Comparison of ENCODE assay signal across 8 cellular contexts in genomic region chr22:26610072-26610958, GRCh38. TPM values are rescaled to one million over a fixed set of nuclear protein-coding genes. Genes with fewer than 3 reads are reported as not detected.
DNase-seq lines count a peak whose midpoint lies in the region; ATAC-seq and TF ChIP-seq lines count a peak whose summit lies in the region.

No MANE protein-coding gene starts in this region.

- H3K9me3 ChIP-seq in heart right ventricle (no peaks in the 10 kb centered on the region), right atrium auricular region (no peaks in the 10 kb centered on the region), OCI-LY3 (ENCODE audit: insufficient read depth, low read length) (no peaks in the 10 kb centered on the region), esophagus muscularis mucosa (no peaks in the 10 kb centered on the region)

- H3K4me2 ChIP-seq in OCI-LY3 (ENCODE audit: low read length), result peak overlapping the region; percentile 65

- H3K27me3 ChIP-seq in heart right ventricle (peaks cover 0 to 29% (median 11%) of the 10 kb centered on the region in 7 donors), right atrium auricular region (no peaks in the 10 kb centered on the region), OCI-LY3 (ENCODE audit: low read depth, low read length) (peaks cover 13% of the 10 kb centered on the region), esophagus muscularis mucosa (peaks cover 0 to 34% (median 0%) of the 10 kb centered on the region in 4 donors)

- no peak for TF ChIP-seq POLR2A in esophagus muscularis mucosa (IDR thresholded peaks at IDR 0.05; ENCODE audit: low read depth)

- intact Hi-C loops in heart right ventricle (cut with DNase I), result no loop called here
- intact Hi-C loops in esophagus muscularis mucosa (cut with DNase I), result no loop called here

- H3K4me3 ChIP-seq in heart right ventricle (no peak overlapping the region), right atrium auricular region (no peak overlapping the region), OCI-LY3 (ENCODE audit: low read length) (peak overlapping the region; percentile 23), esophagus muscularis mucosa (no peak overlapping the region)

- H4K20me1 ChIP-seq in OCI-LY3 (ENCODE audit: insufficient read depth, low read length), result no peaks in the 10 kb centered on the region

- peaks cover 17% of the 10 kb centered on the region for H3K4me1 Mint-ChIP-seq in brain

- H3K79me2 ChIP-seq in OCI-LY3 (ENCODE audit: low read length), result no peaks in the 10 kb centered on the region

- H3K36me3 ChIP-seq in heart right ventricle (no peaks in the 10 kb centered on the region), right atrium auricular region (no peaks in the 10 kb centered on the region), OCI-LY3 (replicated peaks; ENCODE audit: low read depth, low read length) (no peaks in the 10 kb centered on the region), esophagus muscularis mucosa (no peaks in the 10 kb centered on the region)

- no peaks in the 10 kb centered on the region for H3K36me3 Mint-ChIP-seq in brain

- DNase-seq in heart right ventricle (peak; percentile 21 to 32), right atrium auricular region (ENCODE audit: low spot score) (no peak), putamen (ENCODE audit: low spot score) (peak; percentile 9), NCI-H1048 (lab: John Stamatoyannopoulos, UW) (no peak), esophagus muscularis mucosa (ENCODE audit: extremely low spot score) (no peak)

- peaks cover 23% of the 10 kb centered on the region for H3K27me3 Mint-ChIP-seq in brain

- ATAC-seq in heart right ventricle (peak in 6 of 8 donors; percentile 42 to 67 (median 50)), HG02798 (IDR thresholded peaks at IDR 0.05; ENCODE audit: poor library complexity, unreplicated experiment) (peak; percentile 85)

- peak overlapping the region in 3 of 5 experiments; percentile 66 to 70 (median 68) for H3K27ac Mint-ChIP-seq in brain

- TF ChIP-seq CTCF in heart right ventricle (IDR thresholded peaks at IDR 0.05) (no peak), right atrium auricular region (IDR thresholded peaks at IDR 0.05) (no peak), OCI-LY3 (IDR thresholded peaks at IDR 0.05; ENCODE audit: low read depth, low read length) (no peak), brain (conservative IDR thresholded peaks at IDR 0.05) (no peak), esophagus muscularis mucosa (IDR thresholded peaks at IDR 0.05) (no peak)

- no peak for TF ChIP-seq EP300 in esophagus muscularis mucosa (IDR thresholded peaks at IDR 0.05)

- peak overlapping the region; percentile 8; the same call in 1 of the 2 replicates for H3K9ac ChIP-seq in OCI-LY3 (ENCODE audit: low read length)

- H2AFZ ChIP-seq in OCI-LY3 (ENCODE audit: low read depth, low read length), result peak overlapping the region; percentile 62

- H3K4me1 ChIP-seq in heart right ventricle (peaks cover 0 to 14% (median 0%) of the 10 kb centered on the region in 9 donors), right atrium auricular region (no peaks in the 10 kb centered on the region), OCI-LY3 (ENCODE audit: low read length) (peaks cover 22% of the 10 kb centered on the region), esophagus muscularis mucosa (no peaks in the 10 kb centered on the region)

- peaks cover 0 to 2% (median 0%) of the 10 kb centered on the region in 5 experiments for H3K9me3 Mint-ChIP-seq in brain

- H3K27ac ChIP-seq in heart right ventricle, result peak overlapping the region in 1 of 10 donors; percentile 47
- no peak overlapping the region for H3K27ac ChIP-seq in right atrium auricular region
- no peak overlapping the region for H3K27ac ChIP-seq in OCI-LY3 (ENCODE audit: low read length)
- H3K27ac ChIP-seq in esophagus muscularis mucosa (replicated peaks in 1 of 4), result no peak overlapping the region

- WGBS in heart right ventricle, 2 donors, result 68 to 77% methylated on average over 12 of the region's 12 CpGs
- 73% methylated on average over 12 of the region's 12 CpGs for WGBS in esophagus muscularis mucosa

- no peak overlapping the region for H3K4me3 Mint-ChIP-seq in brain

RNA-seq across cellular contexts. Expression of gene CRYBB1, which starts 7.5 kb away (rescaled TPM):
- total RNA-seq in heart right ventricle, result 1 to 10 TPM in 1 of 10 donors, under 1 TPM in 6, not detected in 3; 0.24 to 2.5 (median 0.71) TPM
- polyA plus RNA-seq in heart right ventricle, result under 1 TPM; 0.37 to 0.48 TPM
- total RNA-seq in right atrium auricular region, result 1 to 10 TPM in 1 of 2 donors, under 1 TPM in 1; 0.79 to 1.7 TPM
- polyA plus RNA-seq in brain (ENCODE audit: insufficient read depth, low read depth, low replicate concordance), result 7.1 TPM
- under 1 TPM in 3 of 4 donors, not detected in 1; 0.33 to 0.86 (median 0.83) TPM for total RNA-seq in esophagus muscularis mucosa

RNA-seq across cellular contexts. Expression of gene CRYBA4, which starts 11.4 kb away (rescaled TPM):
- total RNA-seq in heart right ventricle (under 1 TPM in 1 of 10 donors, not detected in 9; 0.42 TPM), right atrium auricular region (not detected), esophagus muscularis mucosa (not detected)
- polyA plus RNA-seq in heart right ventricle (not detected), brain (ENCODE audit: insufficient read depth, low read depth, low replicate concordance) (not detected)

RNA-seq across cellular contexts. Expression of gene TPST2, which starts 20.4 kb away (rescaled TPM):
- total RNA-seq in heart right ventricle (10 to 100 TPM; 11.1 to 35.1 (median 19.0) TPM), right atrium auricular region (100 to 1,000 TPM in 1 of 2 donors, 10 to 100 TPM in 1; 63.4 to 104 TPM), esophagus muscularis mucosa (10 to 100 TPM; 22.0 to 30.9 (median 28.7) TPM)
- polyA plus RNA-seq in heart right ventricle (10 to 100 TPM; 27.8 to 41.5 TPM), brain (ENCODE audit: insufficient read depth, low read depth, low replicate concordance) (16.1 TPM)

RNA-seq across cellular contexts. Expression of gene MIAT, which starts 47.1 kb away (rescaled TPM):
- 1 to 10 TPM in 1 of 10 donors, under 1 TPM in 9; 0.25 to 1.6 (median 0.50) TPM for total RNA-seq in heart right ventricle
- under 1 TPM; 0.03 to 0.44 TPM for polyA plus RNA-seq in heart right ventricle
- total RNA-seq in right atrium auricular region, result 1 to 10 TPM in 1 of 2 donors, under 1 TPM in 1; 0.19 to 2.0 TPM
- 12.9 TPM for polyA plus RNA-seq in brain (ENCODE audit: insufficient read depth, low read depth, low replicate concordance)
- total RNA-seq in esophagus muscularis mucosa, result 1 to 10 TPM in 1 of 4 donors, under 1 TPM in 3; 0.19 to 1.2 (median 0.38) TPM

Comparison
In these comparisons a context has a peak if more than half of its experiments do, and no peak if none do; other contexts are left out.
1. DNase-seq: peak in heart right ventricle (2 of 2) and putamen (single experiment); none in right atrium auricular region (single experiment), NCI-H1048 (single experiment) and esophagus muscularis mucosa (single experiment).